ENCODE assay signal across 14 cellular contexts in the genomic region with DNA sequence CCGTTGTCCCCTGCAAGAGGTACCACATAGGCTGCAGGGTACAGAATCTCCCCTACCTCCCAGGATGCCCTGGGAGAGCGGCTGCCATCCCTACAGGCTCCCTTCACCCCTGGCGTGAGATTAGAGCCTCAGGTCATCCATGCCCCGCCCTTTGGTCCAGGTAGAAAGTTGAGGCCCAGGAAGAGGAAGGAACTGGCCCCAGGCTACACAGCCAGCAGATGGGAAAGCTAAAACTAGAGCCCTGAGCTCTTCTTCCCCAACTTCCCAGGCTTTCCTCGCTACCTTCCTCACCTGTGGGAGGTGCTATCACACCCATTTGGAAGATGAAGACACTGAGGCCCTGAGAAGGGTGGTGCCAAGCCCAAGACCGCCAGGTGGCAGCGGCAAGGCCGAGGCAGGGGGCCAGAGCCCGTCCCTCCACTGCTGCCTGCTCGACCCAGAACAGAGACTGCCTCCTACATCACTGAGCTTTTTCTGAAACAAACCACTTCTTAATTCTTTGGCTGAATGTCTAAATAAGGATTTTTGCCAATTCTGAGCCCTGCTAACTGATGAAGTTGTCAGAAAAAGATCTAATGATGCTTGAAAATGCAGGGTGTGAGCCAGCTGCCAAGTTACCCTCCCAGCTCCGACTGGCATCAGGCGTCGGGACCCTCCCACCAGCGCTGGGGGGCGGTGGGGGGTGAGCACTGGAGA. TPM values are rescaled to one million over a fixed set of nuclear protein-coding genes. Genes with fewer than 3 reads are reported as not detected.
A peak's percentile ranks its signal among the peaks of the same experiment; 100 is the strongest.
DNase-seq lines count a peak whose midpoint lies in the region; ATAC-seq, FAIRE-seq and TF ChIP-seq lines count a peak whose summit lies in the region.
"Had no signal": no experiment of that assay in that cellular context is flagged by ENCODE, and none has a peak within 500 bp of the region (broad histone marks: within the 10 kb centered on the region; RNA-seq: fewer than 3 reads in every experiment).

No MANE protein-coding gene starts in this region.

- TF ChIP-seq CTCF in AG09309 (IDR thresholded peaks at IDR 0.05; ENCODE audit: control insufficient read depth, insufficient read depth, low read depth, low read length, missing control alignments) (peak; percentile 20), GM13976 (IDR thresholded peaks at IDR 0.05; ENCODE audit: borderline replicate concordance, control extremely low read depth, extremely low read depth, insufficient read depth, missing control alignments) (no peak), Calu3 (IDR thresholded peaks at IDR 0.05; ENCODE audit: unreplicated experiment) (no peak), left ventricle myocardium inferior (IDR thresholded peaks at IDR 0.05; ENCODE audit: borderline replicate concordance) (no peak)

- in situ Hi-C loops in GM13976 (cut with MboI; ENCODE audit: low sequenced_read_pairs, unreplicated experiment), result no loop called here

- no TSS peak for BruUV-seq in Calu3 (replicated peaks; lab: Mats Ljungman, UMichigan)

- POLR2A ChIA-PET in activated CD8-positive, alpha-beta T cell treated with anti-CD3 and anti-CD28 coated beads, Interleukin-2, amount 10 ng/mL, durations not matched to agents 7 days and 5 days (lab: Charles Lee), result no interaction called here

- intact Hi-C loops in Calu3 (cut with micrococcal nuclease; ENCODE audit: unreplicated experiment) (no loop called here), left ventricle myocardium inferior (cut with micrococcal nuclease) (no loop called here)

- CTCF ChIA-PET in Calu3 (lab: Charles Lee), result no interaction called here
- CTCF ChIA-PET in activated CD8-positive, alpha-beta T cell treated with anti-CD3 and anti-CD28 coated beads, Interleukin-2, amount 10 ng/mL, durations not matched to agents 7 days and 5 days (lab: Charles Lee), result no interaction called here

- no peak for ATAC-seq in activated CD8-positive, alpha-beta T cell treated with anti-CD3 and anti-CD28 coated beads, Interleukin-2, amount 10 ng/mL, durations not matched to agents 7 days and 5 days

- no peak overlapping the region for H3K4me3 ChIP-seq in AG09309 (ENCODE audit: control insufficient read depth, low read depth, low read length)
- no peak overlapping the region for H3K4me3 ChIP-seq in left ventricle myocardium inferior

- peaks cover 3% of the 10 kb centered on the region for H3K36me3 Mint-ChIP-seq in Calu3 (ENCODE audit: insufficient read depth, unreplicated experiment)
- no peaks in the 10 kb centered on the region for H3K36me3 Mint-ChIP-seq in activated CD8-positive, alpha-beta T cell treated with anti-CD3 and anti-CD28 coated beads, Interleukin-2, amount 10 ng/mL, durations not matched to agents 7 days and 5 days (ENCODE audit: low read depth)

- H3K9me3 Mint-ChIP-seq in Calu3 (ENCODE audit: low read depth, unreplicated experiment), result no peaks in the 10 kb centered on the region
- no peaks in the 10 kb centered on the region for H3K9me3 Mint-ChIP-seq in activated CD8-positive, alpha-beta T cell treated with anti-CD3 and anti-CD28 coated beads, Interleukin-2, amount 10 ng/mL, durations not matched to agents 7 days and 5 days (ENCODE audit: insufficient read depth)

- H3K9me3 ChIP-seq in left ventricle myocardium inferior (replicated peaks), result no peaks in the 10 kb centered on the region

- no peak for FAIRE-seq in RCC 7860 (lab: Jason Lieb, UNC)

- peaks cover 7% of the 10 kb centered on the region for H3K4me1 Mint-ChIP-seq in Calu3 (ENCODE audit: low read depth, unreplicated experiment)
- peaks cover under 1% of the 10 kb centered on the region for H3K4me1 Mint-ChIP-seq in activated CD8-positive, alpha-beta T cell treated with anti-CD3 and anti-CD28 coated beads, Interleukin-2, amount 10 ng/mL, durations not matched to agents 7 days and 5 days (ENCODE audit: low read depth)

- H3K4me3 Mint-ChIP-seq in Calu3 (ENCODE audit: low read depth, unreplicated experiment), result no peak overlapping the region
- no peak overlapping the region for H3K4me3 Mint-ChIP-seq in activated CD8-positive, alpha-beta T cell treated with anti-CD3 and anti-CD28 coated beads, Interleukin-2, amount 10 ng/mL, durations not matched to agents 7 days and 5 days
- H3K4me3 Mint-ChIP-seq: nephron had no signal

- no peak overlapping the region for H3K27ac ChIP-seq in left ventricle myocardium inferior (replicated peaks)

- H3K4me1 ChIP-seq in left ventricle myocardium inferior, result peaks cover 29% of the 10 kb centered on the region

- H3K27me3 ChIP-seq in left ventricle myocardium inferior (ENCODE audit: low read depth), result peaks cover 67% of the 10 kb centered on the region

- DNase-seq in AG09309 (ENCODE audit: low read depth) (no peak), GM13976 (ENCODE audit: low spot score) (peak; percentile 42), RCC 7860 (ENCODE audit: low spot score) (peak; percentile 15), inferior parietal cortex (ENCODE audit: extremely low spot score) (peak; percentile 27), Calu3 (no peak), AG08395 (ENCODE audit: low spot score) (no peak), left ventricle myocardium inferior (no peak)
- DNase-seq in activated CD8-positive, alpha-beta T cell treated with anti-CD3 and anti-CD28 coated beads, Interleukin-2, amount 10 ng/mL, durations not matched to agents 7 days and 5 days, result no peak
- DNase-seq: activated CD4-positive, alpha-beta T cell treated with anti-CD3 and anti-CD28 coated beads, Interleukin-2, amount 50 U/mL, for 1 hour; activated naive CD4-positive, alpha-beta T cell treated with Interleukin-2 at 50 U/mL for 16 hours; NCI-H524 treated with DMSO at 0.1 percent for 48 hours; SIG-M5 had no signal

- H3K36me3 ChIP-seq in left ventricle myocardium inferior, result no peaks in the 10 kb centered on the region

- no peak overlapping the region for H3K27ac Mint-ChIP-seq in Calu3 (ENCODE audit: unreplicated experiment)
- H3K27ac Mint-ChIP-seq in activated CD8-positive, alpha-beta T cell treated with anti-CD3 and anti-CD28 coated beads, Interleukin-2, amount 10 ng/mL, durations not matched to agents 7 days and 5 days, result no peak overlapping the region

- H3K27me3 Mint-ChIP-seq in Calu3 (ENCODE audit: unreplicated experiment), result peaks cover 41% of the 10 kb centered on the region
- peaks cover 11% of the 10 kb centered on the region for H3K27me3 Mint-ChIP-seq in activated CD8-positive, alpha-beta T cell treated with anti-CD3 and anti-CD28 coated beads, Interleukin-2, amount 10 ng/mL, durations not matched to agents 7 days and 5 days (ENCODE audit: low read depth)

RNA-seq across cellular contexts. Expression of a gene that starts 25.7 kb away (rescaled TPM):
- total RNA-seq in Calu3 (2022) (not detected in 2 replicates), left ventricle myocardium inferior (not detected)
- total RNA-seq in activated CD8-positive, alpha-beta T cell treated with anti-CD3 and anti-CD28 coated beads, Interleukin-2, amount 10 ng/mL, durations not matched to agents 7 days and 5 days, result not detected
- total RNA-seq: kidney epithelial cell had no signal

Comparison
In these comparisons a context has a peak if more than half of its experiments do, and no peak if none do; other contexts are left out.
1. DNase-seq: peak in GM13976 (single experiment), RCC 7860 (single experiment) and inferior parietal cortex (single experiment); none in AG09309 (single experiment), Calu3 (single experiment), activated CD8-positive, alpha-beta T cell treated with anti-CD3 and anti-CD28 coated beads, Interleukin-2, amount 10 ng/mL, durations not matched to agents 7 days and 5 days (single experiment), AG08395 (single experiment) and left ventricle myocardium inferior (single experiment).